8 cellular contexts compared by ENCODE assay signal in genomic region chr17:42773290-42774035, GRCh38. TPM values are rescaled to one million over a fixed set of nuclear protein-coding genes. Genes with fewer than 3 reads are reported as not detected.
DNase-seq lines count a peak whose midpoint lies in the region; ATAC-seq, FAIRE-seq and TF ChIP-seq lines count a peak whose summit lies in the region.

Gene VPS25, plus strand, starts transcription at chr17:42773449. Its CDS starts 27 bp downstream, at chr17:42773476.

- intact Hi-C loops in breast epithelium (cut with DNase I; ENCODE audit: low total_unique reads) = no loop called here

- H3K9me3 ChIP-seq in breast epithelium (no peaks in the 10 kb centered on the region), small intestine (ENCODE audit: control insufficient read depth, low read depth) (no peaks in the 10 kb centered on the region)

- FAIRE-seq in small intestine (lab: Jason Lieb, UNC) = no peak

- H3K4me1 ChIP-seq in breast epithelium = no peaks in the 10 kb centered on the region
- H3K4me1 ChIP-seq in small intestine (ENCODE audit: control insufficient read depth in 2 of 2, insufficient read depth in 1 of 2, low read depth in 1 of 2, low read length in 1 of 2) = peaks cover 3 to 5% of the 10 kb centered on the region in 2 donors

- H3K27ac ChIP-seq in VCaP (peak within 1 kb of the TSS; percentile 83), breast epithelium (peak within 1 kb of the TSS; percentile 81 to 84), small intestine (ENCODE audit: low read depth in 1 of 2, low read length in 1 of 2) (peak within 1 kb of the TSS; percentile 81 to 91)

- DNase-seq in ELR (ENCODE audit: low read depth) (peak; percentile 94), NCI-H2196 (lab: John Stamatoyannopoulos, UW; ENCODE audit: unreplicated experiment) (peak; percentile 57), breast epithelium (ENCODE audit: low spot score in 2 of 2) (peak; percentile 64 to 70), iPS-NIHi11 (ENCODE audit: low spot score) (peak; percentile 83), small intestine (peak; percentile 88)

- TF ChIP-seq CTCF in VCaP (conservative IDR thresholded peaks at IDR 0.05) (0 out of 2 replicates have a peak, but pooled peaks have one; percentile 6), breast epithelium (IDR thresholded peaks at IDR 0.05) (no peak)

- H3K27me3 ChIP-seq in breast epithelium (no peaks in the 10 kb centered on the region), small intestine (ENCODE audit: control insufficient read depth in 2 of 2, insufficient read depth in 2 of 2, low read length in 2 of 2) (no peaks in the 10 kb centered on the region)

- WGBS in small intestine, 3 donors = 0 to 2% (median 0%) methylated on average over 38 to 39 of the region's 39 CpGs

- peaks cover 3% of the 10 kb centered on the region for H3K36me3 ChIP-seq in breast epithelium
- H3K36me3 ChIP-seq in small intestine (ENCODE audit: control insufficient read depth in 2 of 2, insufficient read depth in 2 of 2, low read length in 2 of 2) = peaks cover 7% of the 10 kb centered on the region in 2 donors

- ATAC-seq in HG02870 (IDR thresholded peaks at IDR 0.05; ENCODE audit: unreplicated experiment) (peak; percentile 69), GM19023 (IDR thresholded peaks at IDR 0.05; ENCODE audit: unreplicated experiment) (no peak)

- TF ChIP-seq POLR2A in breast epithelium (IDR thresholded peaks at IDR 0.05) = peak; percentile 61

- peak within 1 kb of the TSS; percentile 67 to 78 (median 76) for H3K4me3 ChIP-seq in breast epithelium
- H3K4me3 ChIP-seq in small intestine (ENCODE audit: low read depth in 1 of 2, low read length in 2 of 2) = peak within 1 kb of the TSS; percentile 80 to 83

RNA-seq across cellular contexts. Expression of gene VPS25, which starts in this region (rescaled TPM):
- 10 to 100 TPM; 53.4 to 70.4 (median 61.9) TPM for total RNA-seq in breast epithelium
- 100 to 1,000 TPM in 2 of 3 donors, 10 to 100 TPM in 1; 85.7 to 117 (median 102) TPM for polyA plus RNA-seq in small intestine
